In the genomic region with DNA sequence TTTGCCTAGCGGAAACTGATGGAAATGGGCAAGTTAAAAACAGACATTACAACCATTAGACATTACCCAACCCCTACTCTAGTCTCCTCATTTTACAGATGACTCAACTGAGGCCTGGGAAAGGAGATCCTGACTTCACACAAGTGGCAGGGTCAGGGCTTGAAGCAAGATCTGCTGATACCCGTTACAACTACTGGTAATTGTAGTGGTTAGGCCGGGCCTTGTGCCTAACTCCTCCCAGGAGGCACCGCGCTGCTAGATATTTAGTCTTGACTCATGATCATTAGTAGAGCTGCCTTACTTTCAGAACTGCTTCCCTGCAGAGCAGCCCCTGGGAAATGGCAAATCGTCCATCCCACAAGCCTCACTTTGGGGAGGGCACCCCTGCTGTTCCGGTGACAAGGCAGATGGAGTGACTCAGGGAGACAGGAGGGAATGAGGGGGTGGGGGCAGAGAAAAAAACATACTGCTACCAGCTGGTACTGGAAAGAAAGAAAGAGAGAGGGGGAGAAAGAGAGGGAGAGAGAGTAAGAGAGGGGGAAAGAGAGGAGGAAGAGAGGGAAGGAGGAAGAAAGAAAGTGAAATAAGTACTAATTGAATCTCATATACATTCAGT, we compare ENCODE assay signal across 8 cellular contexts. TPM values are rescaled to one million over a fixed set of nuclear protein-coding genes. Genes with fewer than 3 reads are reported as not detected.
DNase-seq lines count a peak whose midpoint lies in the region; ATAC-seq and TF ChIP-seq lines count a peak whose summit lies in the region.

No MANE protein-coding gene starts in this region.

- ATAC-seq in GM19463 (IDR thresholded peaks at IDR 0.05; ENCODE audit: unreplicated experiment), result peak; percentile 40

- no peak for TF ChIP-seq CTCF in AG09319 (IDR thresholded peaks at IDR 0.05; ENCODE audit: low read depth, low read length)
- TF ChIP-seq CTCF in fibroblast of villous mesenchyme (IDR thresholded peaks at IDR 0.05; ENCODE audit: insufficient read depth, low read depth, low read length), result no peak

- H3K4me3 ChIP-seq in fibroblast of villous mesenchyme (ENCODE audit: low read depth, low read length), result no peak overlapping the region
- no peak overlapping the region for H3K4me3 ChIP-seq in skeletal muscle cell (ENCODE audit: low read depth, low read length)

- peak; percentile 73 for DNase-seq in AG09319 (ENCODE audit: extremely low read depth, low read depth)
- DNase-seq in NCI-H446 treated with DMSO at 0.1 percent for 48 hours (lab: John Stamatoyannopoulos, UW), result peak; percentile 68
- DNase-seq in activated T-cell treated with anti-CD3 and anti-CD28 coated beads for 48 hours (ENCODE audit: low read depth), result peak; percentile 34
- peak; percentile 76 for DNase-seq in fibroblast of villous mesenchyme (ENCODE audit: low read depth)
- DNase-seq in skeletal muscle cell (ENCODE audit: low read depth), result peak; percentile 90
- DNase-seq in NK-92 (lab: John Stamatoyannopoulos, UW; ENCODE audit: unreplicated experiment), result no peak
- no peak for DNase-seq in SHP77 (lab: John Stamatoyannopoulos, UW)

RNA-seq across cellular contexts. Expression of gene ARHGEF6, which starts 12.2 kb away (rescaled TPM):
- total RNA-seq in fibroblast of villous mesenchyme, result 7.7 and 12.5 TPM in 2 replicates

Comparison
In these comparisons a context has a peak if more than half of its experiments do, and no peak if none do; other contexts are left out.
1. DNase-seq: peak in AG09319 (single experiment), NCI-H446 treated with DMSO at 0.1 percent for 48 hours (single experiment), activated T-cell treated with anti-CD3 and anti-CD28 coated beads for 48 hours (single experiment), fibroblast of villous mesenchyme (single experiment) and skeletal muscle cell (single experiment); none in NK-92 (single experiment) and SHP77 (0 of 2).